Comparison of ENCODE assay signal across 8 cellular contexts in genomic region chr3:120094776-120095225, GRCh38. TPM values are rescaled to one million over a fixed set of nuclear protein-coding genes. Genes with fewer than 3 reads are reported as not detected.
DNase-seq lines count a peak whose midpoint lies in the region; ATAC-seq, FAIRE-seq and TF ChIP-seq lines count a peak whose summit lies in the region.

No MANE protein-coding gene starts in this region.

- CTCF ChIA-PET in CD8-positive, alpha-beta T cell (lab: Charles Lee): interaction anchor here (1.3 to 2.8 kb wide), 3 partner anchors 16 to 203 kb away, joined by 3 to 10 read pairs (median 4); no protein-coding TSS in a partner anchor

- peaks cover 16% of the 10 kb centered on the region for H3K36me3 Mint-ChIP-seq in CD8-positive, alpha-beta T cell

- H3K4me1 Mint-ChIP-seq in CD8-positive, alpha-beta T cell (ENCODE audit: low read depth): peaks cover 23% of the 10 kb centered on the region

- POLR2A ChIA-PET in CD8-positive, alpha-beta T cell (lab: Charles Lee): interaction anchor here (0.6 to 3.7 kb wide), 18 partner anchors 11 to 854 kb away, joined by 3 to 29 read pairs (median 4); partner anchors contain the start of genes B4GALT4, LRRC58 and TMEM39A

- intact Hi-C loops in CD8-positive, alpha-beta T cell (cut with DNase I, micrococcal nuclease): loop anchor here (1.0 to 10.0 kb wide), 22 partner anchors 42 to 1740 kb away; partner anchors contain the start of genes B4GALT4 (in 2 of the 2), COX17 (in 2 of the 2), GTF2E1 (in 2 of the 2) and LRRC58 (in 2 of the 2)

- no peaks in the 10 kb centered on the region for H3K27me3 Mint-ChIP-seq in CD8-positive, alpha-beta T cell (ENCODE audit: low read depth)

- no peaks in the 10 kb centered on the region for H3K27me3 ChIP-seq in CD8-positive, alpha-beta T cell (ENCODE audit: insufficient read depth, low read length)

- ATAC-seq in CD8-positive, alpha-beta T cell: peak; percentile 65
- peak; percentile 66 for ATAC-seq in HG03342 (IDR thresholded peaks at IDR 0.05; ENCODE audit: unreplicated experiment)
- ATAC-seq in activated CD4-positive, CD25-positive, alpha-beta regulatory T cell treated with anti-CD3 and anti-CD28 coated beads, Interleukin-2, amount 50 U/mL, for 24 hours: peak; percentile 77 to 79
- ATAC-seq in stimulated activated naive CD8-positive, alpha-beta T cell treated with anti-CD3 and anti-CD28 coated beads, Interleukin-15, Interleukin-2, amounts not matched to agents 100 U/mL and 50 U/mL, for 24 hours: peak; percentile 80

- peaks cover 36% of the 10 kb centered on the region for H3K4me1 ChIP-seq in CD8-positive, alpha-beta T cell (ENCODE audit: insufficient read depth, low read length)

- DNase-seq in CD8-positive, alpha-beta T cell: peak in 2 of 7 experiments; percentile 99 to 100
- DNase-seq in GM19239 (ENCODE audit: insufficient read length, low spot score) (peak; percentile 54), NCI-H2227 treated with DMSO at 0.1 percent for 48 hours (lab: John Stamatoyannopoulos, UW) (peak; percentile 97), epithelial cell of prostate (ENCODE audit: low read depth, low spot score) (peak; percentile 100), midbrain (lab: John Stamatoyannopoulos, UW) (peak; percentile 100)
- peak; percentile 96 for DNase-seq in stimulated activated naive CD8-positive, alpha-beta T cell treated with anti-CD3 and anti-CD28 coated beads, Interleukin-15, Interleukin-2, amounts not matched to agents 100 U/mL and 50 U/mL, for 24 hours

- H3K4me3 Mint-ChIP-seq in CD8-positive, alpha-beta T cell: no peak overlapping the region

- H3K9me3 ChIP-seq in CD8-positive, alpha-beta T cell (ENCODE audit: low read length): no peaks in the 10 kb centered on the region

- no peak for TF ChIP-seq CTCF in CD8-positive, alpha-beta T cell (IDR thresholded peaks at IDR 0.05)

- peak overlapping the region; percentile 98 for H3K27ac ChIP-seq in CD8-positive, alpha-beta T cell (ENCODE audit: low read depth, low read length)
- peak overlapping the region; percentile 100 for H3K27ac ChIP-seq in epithelial cell of prostate

- no peak overlapping the region for H3K27ac Mint-ChIP-seq in CD8-positive, alpha-beta T cell

- peak; percentile 100 for FAIRE-seq in GM19239 (lab: Jason Lieb, UNC)

- no peaks in the 10 kb centered on the region for H3K9me3 Mint-ChIP-seq in CD8-positive, alpha-beta T cell

- peak overlapping the region; percentile 89 for H3K4me3 ChIP-seq in CD8-positive, alpha-beta T cell (ENCODE audit: low read depth, low read length)

- H3K36me3 ChIP-seq in CD8-positive, alpha-beta T cell (ENCODE audit: insufficient read depth, low read length): no peaks in the 10 kb centered on the region

RNA-seq across cellular contexts. Expression of gene GSK3B, which starts 0.6 kb away (rescaled TPM):
- 10 to 100 TPM; 21.9 to 23.3 TPM for total RNA-seq in CD8-positive, alpha-beta T cell
